ENCODE assay signal across 1 cellular context in the genomic region with DNA sequence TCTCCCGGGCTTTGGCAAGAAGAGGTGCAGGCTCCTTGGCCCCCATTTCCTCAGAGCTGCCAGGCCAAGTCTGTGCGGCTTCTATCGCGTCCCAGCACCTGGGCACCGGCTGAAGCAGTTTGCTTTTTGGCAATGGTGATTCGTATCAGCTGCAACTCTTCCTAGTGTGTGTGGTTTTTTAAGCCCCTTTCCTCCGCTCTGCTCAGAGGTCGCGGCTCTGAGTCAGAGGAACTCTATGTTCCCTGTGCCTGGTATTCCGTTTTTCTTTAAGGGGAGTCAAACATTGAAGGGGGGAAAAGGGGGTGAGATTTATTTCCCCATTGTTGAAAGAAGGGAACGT.
TF ChIP-seq lines count a peak whose summit lies in the region.

No MANE protein-coding gene starts in this region.

TF ChIP-seq in HepG2, 621 proteins besides CTCF, POLR2A, EP300 and RAD21 (continues in another document):
- TF ChIP-seq AGO2 (optimal IDR thresholded peaks at IDR 0.05; ENCODE audit: low read depth, low read length) (no peak), FOSL1 (CRISPR knock-in tag; IDR thresholded peaks at IDR 0.05; ENCODE audit: borderline replicate concordance) (no peak), ZNF83 (CRISPR knock-in tag; IDR thresholded peaks at IDR 0.05; ENCODE audit: borderline replicate concordance) (no peak), ZNF256 (CRISPR knock-in tag; conservative IDR thresholded peaks at IDR 0.05) (0 out of 2 replicates have a peak, but pooled peaks have one; percentile 24), FOXA3 (CRISPR knock-in tag; IDR thresholded peaks at IDR 0.05) (no peak), SNRNP70 (IDR thresholded peaks at IDR 0.05; ENCODE audit: low read depth, low read length) (no peak), MIER3 (CRISPR knock-in tag; IDR thresholded peaks at IDR 0.05; ENCODE audit: borderline replicate concordance) (no peak), ZNF230 (CRISPR knock-in tag; IDR thresholded peaks at IDR 0.05) (no peak), AKAP8 (CRISPR knock-in tag; IDR thresholded peaks at IDR 0.05) (no peak), ZNF441 (CRISPR knock-in tag; IDR thresholded peaks at IDR 0.05; ENCODE audit: borderline replicate concordance) (no peak), MBNL3 (CRISPR knock-in tag; conservative IDR thresholded peaks at IDR 0.05) (no peak), ZNF607 (CRISPR knock-in tag; IDR thresholded peaks at IDR 0.05; ENCODE audit: borderline replicate concordance) (no peak), ZNF460 (CRISPR knock-in tag; IDR thresholded peaks at IDR 0.05; ENCODE audit: borderline replicate concordance) (no peak), SMAD3 (CRISPR knock-in tag; IDR thresholded peaks at IDR 0.05) (no peak), ZNF616 (CRISPR knock-in tag; IDR thresholded peaks at IDR 0.05; ENCODE audit: low read depth) (no peak), TP53 (CRISPR knock-in tag; conservative IDR thresholded peaks at IDR 0.05) (0 out of 2 replicates have a peak, but pooled peaks have one; percentile 22), ZNF33A (CRISPR knock-in tag; IDR thresholded peaks at IDR 0.05; ENCODE audit: borderline replicate concordance) (no peak), THYN1 (CRISPR knock-in tag; IDR thresholded peaks at IDR 0.05; ENCODE audit: borderline replicate concordance, low read depth) (no peak), ZNF782 (CRISPR knock-in tag; IDR thresholded peaks at IDR 0.05; ENCODE audit: borderline replicate concordance) (no peak), ZNF44 (CRISPR knock-in tag; IDR thresholded peaks at IDR 0.05) (0 out of 2 replicates have a peak, but pooled peaks have one; percentile 8), ZNF292 (CRISPR knock-in tag; IDR thresholded peaks at IDR 0.05; ENCODE audit: borderline replicate concordance, low read depth) (peak; percentile 12; the same call in 1 of the 2 replicates), ZNF383 (CRISPR knock-in tag; IDR thresholded peaks at IDR 0.05; ENCODE audit: borderline replicate concordance) (0 out of 2 replicates have a peak, but pooled peaks have one; percentile 21), ZFP36L2 (CRISPR knock-in tag; IDR thresholded peaks at IDR 0.05) (no peak), KLF12 (CRISPR knock-in tag; IDR thresholded peaks at IDR 0.05; ENCODE audit: borderline replicate concordance) (no peak), FIP1L1 (IDR thresholded peaks at IDR 0.05; ENCODE audit: borderline replicate concordance, insufficient read depth, low read depth, low read length) (no peak)
- TF ChIP-seq, protein P1, sequence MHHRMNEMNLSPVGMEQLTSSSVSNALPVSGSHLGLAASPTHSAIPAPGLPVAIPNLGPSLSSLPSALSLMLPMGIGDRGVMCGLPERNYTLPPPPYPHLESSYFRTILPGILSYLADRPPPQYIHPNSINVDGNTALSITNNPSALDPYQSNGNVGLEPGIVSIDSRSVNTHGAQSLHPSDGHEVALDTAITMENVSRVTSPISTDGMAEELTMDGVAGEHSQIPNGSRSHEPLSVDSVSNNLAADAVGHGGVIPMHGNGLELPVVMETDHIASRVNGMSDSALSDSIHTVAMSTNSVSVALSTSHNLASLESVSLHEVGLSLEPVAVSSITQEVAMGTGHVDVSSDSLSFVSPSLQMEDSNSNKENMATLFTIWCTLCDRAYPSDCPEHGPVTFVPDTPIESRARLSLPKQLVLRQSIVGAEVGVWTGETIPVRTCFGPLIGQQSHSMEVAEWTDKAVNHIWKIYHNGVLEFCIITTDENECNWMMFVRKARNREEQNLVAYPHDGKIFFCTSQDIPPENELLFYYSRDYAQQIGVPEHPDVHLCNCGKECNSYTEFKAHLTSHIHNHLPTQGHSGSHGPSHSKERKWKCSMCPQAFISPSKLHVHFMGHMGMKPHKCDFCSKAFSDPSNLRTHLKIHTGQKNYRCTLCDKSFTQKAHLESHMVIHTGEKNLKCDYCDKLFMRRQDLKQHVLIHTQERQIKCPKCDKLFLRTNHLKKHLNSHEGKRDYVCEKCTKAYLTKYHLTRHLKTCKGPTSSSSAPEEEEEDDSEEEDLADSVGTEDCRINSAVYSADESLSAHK (CRISPR knock-in tag; IDR thresholded peaks at IDR 0.05; ENCODE audit: borderline replicate concordance): no peak
- TF ChIP-seq, protein P2, sequence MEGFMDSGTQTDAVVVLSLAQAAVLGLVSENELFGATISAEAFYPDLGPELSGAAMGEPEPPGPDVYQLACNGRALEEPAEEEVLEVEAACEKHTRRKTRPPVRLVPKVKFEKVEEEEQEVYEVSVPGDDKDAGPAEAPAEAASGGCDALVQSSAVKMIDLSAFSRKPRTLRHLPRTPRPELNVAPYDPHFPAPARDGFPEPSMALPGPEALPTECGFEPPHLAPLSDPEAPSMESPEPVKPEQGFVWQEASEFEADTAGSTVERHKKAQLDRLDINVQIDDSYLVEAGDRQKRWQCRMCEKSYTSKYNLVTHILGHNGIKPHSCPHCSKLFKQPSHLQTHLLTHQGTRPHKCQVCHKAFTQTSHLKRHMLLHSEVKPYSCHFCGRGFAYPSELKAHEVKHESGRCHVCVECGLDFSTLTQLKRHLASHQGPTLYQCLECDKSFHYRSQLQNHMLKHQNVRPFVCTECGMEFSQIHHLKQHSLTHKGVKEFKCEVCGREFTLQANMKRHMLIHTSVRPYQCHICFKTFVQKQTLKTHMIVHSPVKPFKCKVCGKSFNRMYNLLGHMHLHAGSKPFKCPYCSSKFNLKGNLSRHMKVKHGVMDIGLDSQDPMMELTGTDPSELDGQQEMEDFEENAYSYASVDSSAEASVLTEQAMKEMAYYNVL (CRISPR knock-in tag; IDR thresholded peaks at IDR 0.05; ENCODE audit: borderline replicate concordance): no peak
- TF ChIP-seq, protein P3, sequence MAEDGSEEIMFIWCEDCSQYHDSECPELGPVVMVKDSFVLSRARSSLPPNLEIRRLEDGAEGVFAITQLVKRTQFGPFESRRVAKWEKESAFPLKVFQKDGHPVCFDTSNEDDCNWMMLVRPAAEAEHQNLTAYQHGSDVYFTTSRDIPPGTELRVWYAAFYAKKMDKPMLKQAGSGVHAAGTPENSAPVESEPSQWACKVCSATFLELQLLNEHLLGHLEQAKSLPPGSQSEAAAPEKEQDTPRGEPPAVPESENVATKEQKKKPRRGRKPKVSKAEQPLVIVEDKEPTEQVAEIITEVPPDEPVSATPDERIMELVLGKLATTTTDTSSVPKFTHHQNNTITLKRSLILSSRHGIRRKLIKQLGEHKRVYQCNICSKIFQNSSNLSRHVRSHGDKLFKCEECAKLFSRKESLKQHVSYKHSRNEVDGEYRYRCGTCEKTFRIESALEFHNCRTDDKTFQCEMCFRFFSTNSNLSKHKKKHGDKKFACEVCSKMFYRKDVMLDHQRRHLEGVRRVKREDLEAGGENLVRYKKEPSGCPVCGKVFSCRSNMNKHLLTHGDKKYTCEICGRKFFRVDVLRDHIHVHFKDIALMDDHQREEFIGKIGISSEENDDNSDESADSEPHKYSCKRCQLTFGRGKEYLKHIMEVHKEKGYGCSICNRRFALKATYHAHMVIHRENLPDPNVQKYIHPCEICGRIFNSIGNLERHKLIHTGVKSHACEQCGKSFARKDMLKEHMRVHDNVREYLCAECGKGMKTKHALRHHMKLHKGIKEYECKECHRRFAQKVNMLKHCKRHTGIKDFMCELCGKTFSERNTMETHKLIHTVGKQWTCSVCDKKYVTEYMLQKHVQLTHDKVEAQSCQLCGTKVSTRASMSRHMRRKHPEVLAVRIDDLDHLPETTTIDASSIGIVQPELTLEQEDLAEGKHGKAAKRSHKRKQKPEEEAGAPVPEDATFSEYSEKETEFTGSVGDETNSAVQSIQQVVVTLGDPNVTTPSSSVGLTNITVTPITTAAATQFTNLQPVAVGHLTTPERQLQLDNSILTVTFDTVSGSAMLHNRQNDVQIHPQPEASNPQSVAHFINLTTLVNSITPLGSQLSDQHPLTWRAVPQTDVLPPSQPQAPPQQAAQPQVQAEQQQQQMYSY (CRISPR knock-in tag; IDR thresholded peaks at IDR 0.05): 0 out of 2 replicates have a peak, but pooled peaks have one; percentile 39
- TF ChIP-seq, protein P4, sequence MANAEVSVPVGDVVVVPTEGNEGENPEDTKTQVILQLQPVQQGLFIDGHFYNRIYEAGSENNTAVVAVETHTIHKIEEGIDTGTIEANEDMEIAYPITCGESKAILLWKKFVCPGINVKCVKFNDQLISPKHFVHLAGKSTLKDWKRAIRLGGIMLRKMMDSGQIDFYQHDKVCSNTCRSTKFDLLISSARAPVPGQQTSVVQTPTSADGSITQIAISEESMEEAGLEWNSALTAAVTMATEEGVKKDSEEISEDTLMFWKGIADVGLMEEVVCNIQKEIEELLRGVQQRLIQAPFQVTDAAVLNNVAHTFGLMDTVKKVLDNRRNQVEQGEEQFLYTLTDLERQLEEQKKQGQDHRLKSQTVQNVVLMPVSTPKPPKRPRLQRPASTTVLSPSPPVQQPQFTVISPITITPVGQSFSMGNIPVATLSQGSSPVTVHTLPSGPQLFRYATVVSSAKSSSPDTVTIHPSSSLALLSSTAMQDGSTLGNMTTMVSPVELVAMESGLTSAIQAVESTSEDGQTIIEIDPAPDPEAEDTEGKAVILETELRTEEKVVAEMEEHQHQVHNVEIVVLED (CRISPR knock-in tag; IDR thresholded peaks at IDR 0.05; ENCODE audit: borderline replicate concordance): no peak
- TF ChIP-seq, protein P5, sequence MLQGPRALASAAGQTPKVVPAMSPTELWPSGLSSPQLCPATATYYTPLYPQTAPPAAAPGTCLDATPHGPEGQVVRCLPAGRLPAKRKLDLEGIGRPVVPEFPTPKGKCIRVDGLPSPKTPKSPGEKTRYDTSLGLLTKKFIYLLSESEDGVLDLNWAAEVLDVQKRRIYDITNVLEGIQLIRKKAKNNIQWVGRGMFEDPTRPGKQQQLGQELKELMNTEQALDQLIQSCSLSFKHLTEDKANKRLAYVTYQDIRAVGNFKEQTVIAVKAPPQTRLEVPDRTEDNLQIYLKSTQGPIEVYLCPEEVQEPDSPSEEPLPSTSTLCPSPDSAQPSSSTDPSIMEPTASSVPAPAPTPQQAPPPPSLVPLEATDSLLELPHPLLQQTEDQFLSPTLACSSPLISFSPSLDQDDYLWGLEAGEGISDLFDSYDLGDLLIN (CRISPR knock-in tag; IDR thresholded peaks at IDR 0.05; ENCODE audit: borderline replicate concordance): 0 out of 2 replicates have a peak, but pooled peaks have one; percentile 14
- TF ChIP-seq, protein P6, sequence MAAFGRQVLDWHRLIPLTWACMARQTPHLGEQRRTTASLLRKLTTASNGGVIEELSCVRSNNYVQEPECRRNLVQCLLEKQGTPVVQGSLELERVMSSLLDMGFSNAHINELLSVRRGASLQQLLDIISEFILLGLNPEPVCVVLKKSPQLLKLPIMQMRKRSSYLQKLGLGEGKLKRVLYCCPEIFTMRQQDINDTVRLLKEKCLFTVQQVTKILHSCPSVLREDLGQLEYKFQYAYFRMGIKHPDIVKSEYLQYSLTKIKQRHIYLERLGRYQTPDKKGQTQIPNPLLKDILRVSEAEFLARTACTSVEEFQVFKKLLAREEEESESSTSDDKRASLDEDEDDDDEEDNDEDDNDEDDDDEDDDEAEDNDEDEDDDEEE (CRISPR knock-in tag; IDR thresholded peaks at IDR 0.05): no peak
- TF ChIP-seq, protein P7, sequence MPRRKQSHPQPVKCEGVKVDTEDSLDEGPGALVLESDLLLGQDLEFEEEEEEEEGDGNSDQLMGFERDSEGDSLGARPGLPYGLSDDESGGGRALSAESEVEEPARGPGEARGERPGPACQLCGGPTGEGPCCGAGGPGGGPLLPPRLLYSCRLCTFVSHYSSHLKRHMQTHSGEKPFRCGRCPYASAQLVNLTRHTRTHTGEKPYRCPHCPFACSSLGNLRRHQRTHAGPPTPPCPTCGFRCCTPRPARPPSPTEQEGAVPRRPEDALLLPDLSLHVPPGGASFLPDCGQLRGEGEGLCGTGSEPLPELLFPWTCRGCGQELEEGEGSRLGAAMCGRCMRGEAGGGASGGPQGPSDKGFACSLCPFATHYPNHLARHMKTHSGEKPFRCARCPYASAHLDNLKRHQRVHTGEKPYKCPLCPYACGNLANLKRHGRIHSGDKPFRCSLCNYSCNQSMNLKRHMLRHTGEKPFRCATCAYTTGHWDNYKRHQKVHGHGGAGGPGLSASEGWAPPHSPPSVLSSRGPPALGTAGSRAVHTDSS (CRISPR knock-in tag; conservative IDR thresholded peaks at IDR 0.05): 0 out of 2 replicates have a peak, but pooled peaks have one; percentile 58
- TF ChIP-seq, protein P8, sequence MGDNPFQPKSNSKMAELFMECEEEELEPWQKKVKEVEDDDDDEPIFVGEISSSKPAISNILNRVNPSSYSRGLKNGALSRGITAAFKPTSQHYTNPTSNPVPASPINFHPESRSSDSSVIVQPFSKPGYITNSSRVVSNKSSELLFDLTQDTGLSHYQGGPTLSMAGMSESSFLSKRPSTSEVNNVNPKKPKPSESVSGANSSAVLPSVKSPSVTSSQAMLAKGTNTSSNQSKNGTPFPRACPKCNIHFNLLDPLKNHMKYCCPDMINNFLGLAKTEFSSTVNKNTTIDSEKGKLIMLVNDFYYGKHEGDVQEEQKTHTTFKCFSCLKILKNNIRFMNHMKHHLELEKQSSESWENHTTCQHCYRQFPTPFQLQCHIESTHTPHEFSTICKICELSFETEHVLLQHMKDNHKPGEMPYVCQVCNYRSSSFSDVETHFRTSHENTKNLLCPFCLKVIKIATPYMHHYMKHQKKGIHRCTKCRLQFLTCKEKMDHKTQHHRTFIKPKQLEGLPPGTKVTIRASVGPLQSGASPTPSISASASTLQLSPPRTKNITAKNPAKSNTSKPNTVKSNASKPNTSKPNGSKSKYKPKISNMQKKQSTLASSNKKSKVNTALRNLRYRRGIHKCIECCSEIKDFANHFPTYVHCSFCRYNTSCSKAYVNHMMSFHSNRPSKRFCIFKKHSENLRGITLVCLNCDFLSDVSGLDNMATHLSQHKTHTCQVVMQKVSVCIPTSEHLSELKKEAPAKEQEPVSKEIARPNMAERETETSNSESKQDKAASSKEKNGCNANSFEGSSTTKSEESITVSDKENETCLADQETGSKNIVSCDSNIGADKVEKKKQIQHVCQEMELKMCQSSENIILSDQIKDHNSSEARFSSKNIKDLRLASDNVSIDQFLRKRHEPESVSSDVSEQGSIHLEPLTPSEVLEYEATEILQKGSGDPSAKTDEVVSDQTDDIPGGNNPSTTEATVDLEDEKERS (CRISPR knock-in tag; IDR thresholded peaks at IDR 0.05): no peak
- TF ChIP-seq, protein P9, sequence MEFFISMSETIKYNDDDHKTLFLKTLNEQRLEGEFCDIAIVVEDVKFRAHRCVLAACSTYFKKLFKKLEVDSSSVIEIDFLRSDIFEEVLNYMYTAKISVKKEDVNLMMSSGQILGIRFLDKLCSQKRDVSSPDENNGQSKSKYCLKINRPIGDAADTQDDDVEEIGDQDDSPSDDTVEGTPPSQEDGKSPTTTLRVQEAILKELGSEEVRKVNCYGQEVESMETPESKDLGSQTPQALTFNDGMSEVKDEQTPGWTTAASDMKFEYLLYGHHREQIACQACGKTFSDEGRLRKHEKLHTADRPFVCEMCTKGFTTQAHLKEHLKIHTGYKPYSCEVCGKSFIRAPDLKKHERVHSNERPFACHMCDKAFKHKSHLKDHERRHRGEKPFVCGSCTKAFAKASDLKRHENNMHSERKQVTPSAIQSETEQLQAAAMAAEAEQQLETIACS (CRISPR knock-in tag; IDR thresholded peaks at IDR 0.05): no peak
- TF ChIP-seq, protein P10, sequence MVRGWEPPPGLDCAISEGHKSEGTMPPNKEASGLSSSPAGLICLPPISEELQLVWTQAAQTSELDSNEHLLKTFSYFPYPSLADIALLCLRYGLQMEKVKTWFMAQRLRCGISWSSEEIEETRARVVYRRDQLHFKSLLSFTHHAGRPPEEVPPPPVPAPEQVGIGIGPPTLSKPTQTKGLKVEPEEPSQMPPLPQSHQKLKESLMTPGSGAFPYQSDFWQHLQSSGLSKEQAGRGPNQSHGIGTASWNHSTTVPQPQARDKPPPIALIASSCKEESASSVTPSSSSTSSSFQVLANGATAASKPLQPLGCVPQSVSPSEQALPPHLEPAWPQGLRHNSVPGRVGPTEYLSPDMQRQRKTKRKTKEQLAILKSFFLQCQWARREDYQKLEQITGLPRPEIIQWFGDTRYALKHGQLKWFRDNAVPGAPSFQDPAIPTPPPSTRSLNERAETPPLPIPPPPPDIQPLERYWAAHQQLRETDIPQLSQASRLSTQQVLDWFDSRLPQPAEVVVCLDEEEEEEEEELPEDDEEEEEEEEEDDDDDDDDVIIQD (CRISPR knock-in tag; IDR thresholded peaks at IDR 0.05; ENCODE audit: low read depth): no peak
